Comparison of ENCODE assay signal across 8 cellular contexts in the genomic region with DNA sequence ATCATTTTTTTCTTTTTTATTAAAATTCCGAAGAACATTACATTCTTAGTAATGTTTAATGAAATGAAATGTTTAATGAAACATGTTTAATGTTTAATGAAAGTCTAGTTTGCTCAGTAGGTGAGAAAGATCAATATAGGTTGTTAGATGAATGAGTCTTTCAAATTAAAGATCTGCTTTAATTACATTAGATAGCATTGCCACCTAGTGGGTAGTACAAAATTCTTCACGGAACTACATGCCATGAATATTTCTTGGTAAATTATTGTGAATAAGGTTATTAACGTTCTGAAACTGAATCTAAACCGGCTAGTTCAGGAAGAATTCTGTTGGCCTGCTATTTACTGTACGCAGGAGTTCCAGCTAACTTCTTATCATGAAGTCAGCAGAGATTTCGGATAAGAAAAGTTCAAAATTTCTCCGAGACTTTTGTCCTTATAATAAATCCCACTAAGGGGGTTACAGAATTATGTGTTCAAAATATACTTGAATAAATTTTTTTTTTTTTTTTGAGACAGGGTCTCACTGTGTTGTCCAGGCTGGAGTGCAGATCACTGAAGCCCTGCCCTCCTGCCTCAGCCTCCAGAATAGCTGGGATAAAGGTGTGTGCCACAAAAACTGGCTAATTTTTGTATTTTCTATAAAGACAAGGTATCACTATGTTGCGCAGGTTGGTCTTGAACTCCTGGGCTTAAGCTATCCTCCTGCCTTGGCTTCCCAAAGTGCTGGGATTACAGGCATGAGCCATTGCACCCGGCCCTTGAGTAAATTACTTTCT. TPM values are rescaled to one million over a fixed set of nuclear protein-coding genes. Genes with fewer than 3 reads are reported as not detected.
DNase-seq lines count a peak whose midpoint lies in the region; ATAC-seq and TF ChIP-seq lines count a peak whose summit lies in the region.

No MANE protein-coding gene starts in this region.

- TF ChIP-seq POLR2A in spleen (IDR thresholded peaks at IDR 0.05): no peak

- no peaks in the 10 kb centered on the region for H3K79me2 ChIP-seq in fibroblast of lung (ENCODE audit: control insufficient read depth, insufficient read depth, low read length)

- H3K4me1 ChIP-seq in fibroblast of lung (ENCODE audit: control insufficient read depth, extremely low read depth, insufficient read depth, low read length): no peaks in the 10 kb centered on the region
- peaks cover 0 to 8% (median 1%) of the 10 kb centered on the region in 6 donors for H3K4me1 ChIP-seq in spleen

- intact Hi-C loops in spleen (cut with DNase I; ENCODE audit: low total_unique reads): loop anchor here (5.0 kb wide), 1 partner anchor 185 kb away; no protein-coding TSS in a partner anchor

- H4K20me1 ChIP-seq in fibroblast of lung (ENCODE audit: control insufficient read depth, extremely low read depth, insufficient read depth, low read length): no peaks in the 10 kb centered on the region

- no peak overlapping the region for H3K27ac ChIP-seq in fibroblast of lung (ENCODE audit: insufficient read depth, low read length)
- H3K27ac ChIP-seq in spleen: peak overlapping the region in 1 of 8 donors; percentile 13

- H3K36me3 ChIP-seq in fibroblast of lung (ENCODE audit: control insufficient read depth, insufficient read depth, low read length) (no peaks in the 10 kb centered on the region), spleen (no peaks in the 10 kb centered on the region), MG63 (no peaks in the 10 kb centered on the region)

- H3K27me3 ChIP-seq in fibroblast of lung (ENCODE audit: control insufficient read depth, insufficient read depth, low read length): no peaks in the 10 kb centered on the region
- no peaks in the 10 kb centered on the region for H3K27me3 ChIP-seq in spleen (replicated peaks in 1 of 7)
- H3K27me3 ChIP-seq in MG63: no peaks in the 10 kb centered on the region

- H3K4me3 ChIP-seq in fibroblast of lung (replicated peaks in 1 of 4; ENCODE audit: control extremely low read depth in 1 of 4, insufficient read depth in 1 of 4, low read depth in 3 of 4, low read length in 4 of 4) (no peak overlapping the region), spleen (no peak overlapping the region), MG63 (no peak overlapping the region)

- no peak overlapping the region for H3K9ac ChIP-seq in fibroblast of lung (ENCODE audit: insufficient read depth, low read length)

- no peak overlapping the region for H2AFZ ChIP-seq in fibroblast of lung (ENCODE audit: low read length)

- ATAC-seq in HG03159 (IDR thresholded peaks at IDR 0.05; ENCODE audit: unreplicated experiment): peak; percentile 48

- peak; percentile 15 to 45 for TF ChIP-seq CTCF in fibroblast of lung (conservative IDR thresholded peaks at IDR 0.05 in 1 of 2, IDR thresholded peaks at IDR 0.05 in 1 of 2; ENCODE audit: low read depth in 1 of 2, low read length in 2 of 2)
- TF ChIP-seq CTCF in spleen (IDR thresholded peaks at IDR 0.05 in 8 of 11, conservative IDR thresholded peaks at IDR 0.05 in 3 of 11): peak in 9 of 11 experiments; percentile 20 to 66 (median 54)

- peak in 2 of 3 experiments; percentile 14 to 47 for DNase-seq in NCI-H1417 (lab: John Stamatoyannopoulos, UW)
- DNase-seq in NCI-H1417 treated with DMSO at 0.1 percent for 48 hours (lab: John Stamatoyannopoulos, UW): no peak
- DNase-seq in RPMI7951 (ENCODE audit: low read depth): peak; percentile 45
- DNase-seq in fibroblast of lung (ENCODE audit: low read depth in 2 of 2): peak; percentile 30 to 63
- no peak for DNase-seq in spleen
- DNase-seq in NCI-H1092 treated with DMSO at 0.1 percent for 48 hours (lab: John Stamatoyannopoulos, UW): no peak
- no peak for DNase-seq in MG63

- WGBS in spleen, 5 donors: 52 to 61% (median 53%) methylated on average over 9 of the region's 9 CpGs

- no peak overlapping the region for H3K4me2 ChIP-seq in fibroblast of lung (ENCODE audit: extremely low read depth, insufficient read depth, low read length)

- no peaks in the 10 kb centered on the region for H3K9me3 ChIP-seq in fibroblast of lung (ENCODE audit: control insufficient read depth, insufficient read depth, low read depth, low read length)
- no peaks in the 10 kb centered on the region for H3K9me3 ChIP-seq in spleen
- no peaks in the 10 kb centered on the region for H3K9me3 ChIP-seq in MG63

RNA-seq across cellular contexts. Expression of gene GMNN, which starts 7.9 kb away (rescaled TPM):
- total RNA-seq in RPMI7951 (2014; rRNA removed; shearing (Covaris generic)): 70.4 and 71.8 TPM in 2 replicates
- 12.9 and 13.6 TPM in 2 replicates for total RNA-seq in fibroblast of lung
- polyA plus RNA-seq in fibroblast of lung: 18.9 and 35.5 TPM in 2 replicates
- polyA plus RNA-seq in fibroblast of lung (2012): 16.4 and 30.3 TPM in 2 replicates
- 2.5 and 11.1 TPM in 2 replicates for polyA minus RNA-seq in fibroblast of lung (ENCODE audit: low replicate concordance)
- 10 to 100 TPM; 11.1 to 32.3 (median 16.7) TPM for total RNA-seq in spleen
- 10 to 100 TPM; 12.4 to 17.3 (median 13.9) TPM for polyA plus RNA-seq in spleen
- total RNA-seq in MG63 (2014; rRNA removed; shearing (Covaris generic); ENCODE audit: low replicate concordance): 35.5 and 42.3 TPM in 2 replicates

RNA-seq across cellular contexts. Expression of gene ARMH2, which starts 31.8 kb away (rescaled TPM):
- not detected in 2 replicates for total RNA-seq in RPMI7951 (2014; rRNA removed; shearing (Covaris generic))
- total RNA-seq in fibroblast of lung: not detected in 2 replicates
- polyA plus RNA-seq in fibroblast of lung: not detected in 2 replicates
- polyA plus RNA-seq in fibroblast of lung (2012): not detected in 2 replicates
- not detected in 2 replicates for polyA minus RNA-seq in fibroblast of lung (ENCODE audit: low replicate concordance)
- total RNA-seq in spleen: 1 to 10 TPM in 3 of 7 donors, under 1 TPM in 1, not detected in 3; 0.57 to 3.0 (median 1.5) TPM
- 1 to 10 TPM in 1 of 3 donors, under 1 TPM in 1, not detected in 1; 0.35 to 1.0 TPM for polyA plus RNA-seq in spleen
- not detected in 2 replicates for total RNA-seq in MG63 (2014; rRNA removed; shearing (Covaris generic); ENCODE audit: low replicate concordance)

RNA-seq across cellular contexts. Expression of gene C6orf62, which starts 47.9 kb away (rescaled TPM):
- total RNA-seq in RPMI7951 (2014; rRNA removed; shearing (Covaris generic)): 96.1 and 105 TPM in 2 replicates
- total RNA-seq in fibroblast of lung: 72.9 and 103 TPM in 2 replicates
- polyA plus RNA-seq in fibroblast of lung: 120 and 147 TPM in 2 replicates
- 68.0 and 80.7 TPM in 2 replicates for polyA plus RNA-seq in fibroblast of lung (2012)
- polyA minus RNA-seq in fibroblast of lung (ENCODE audit: low replicate concordance): 32.8 and 35.4 TPM in 2 replicates
- total RNA-seq in spleen: 100 to 1,000 TPM; 129 to 193 (median 146) TPM
- polyA plus RNA-seq in spleen: 10 to 100 TPM; 75.5 to 87.3 (median 78.6) TPM
- total RNA-seq in MG63 (2014; rRNA removed; shearing (Covaris generic); ENCODE audit: low replicate concordance): 59.1 and 89.8 TPM in 2 replicates

Comparison
In these comparisons a context has a peak if more than half of its experiments do, and no peak if none do; other contexts are left out.
1. DNase-seq: peak in NCI-H1417 (2 of 3), RPMI7951 (single experiment) and fibroblast of lung (2 of 2); none in NCI-H1417 treated with DMSO at 0.1 percent for 48 hours (single experiment), spleen (single experiment), NCI-H1092 treated with DMSO at 0.1 percent for 48 hours (single experiment) and MG63 (single experiment).